9 cellular contexts compared by ENCODE assay signal in the genomic region with DNA sequence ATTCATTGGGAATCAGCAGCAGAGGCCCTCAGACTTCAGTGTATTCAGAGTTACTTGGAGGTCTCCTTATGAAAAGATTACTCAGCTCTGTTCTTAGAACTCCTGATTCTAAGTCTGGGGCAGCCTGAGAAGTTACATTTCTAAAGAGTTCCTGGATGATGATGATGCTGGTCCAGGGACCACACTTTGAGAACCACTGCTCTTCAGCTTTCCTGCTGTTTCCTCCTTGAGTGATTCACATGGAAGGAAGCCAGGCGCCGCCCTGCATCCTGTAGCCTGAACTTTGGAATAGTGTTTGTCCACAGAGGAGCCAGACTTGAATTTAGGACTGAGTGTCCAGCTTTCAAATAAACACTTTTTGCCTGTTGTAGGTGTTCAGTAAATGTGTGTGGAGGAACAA. TPM values are rescaled to one million over a fixed set of nuclear protein-coding genes. Genes with fewer than 3 reads are reported as not detected.
DNase-seq lines count a peak whose midpoint lies in the region; ATAC-seq and TF ChIP-seq lines count a peak whose summit lies in the region.
"Had no signal": no experiment of that assay in that cellular context is flagged by ENCODE, and none has a peak within 500 bp of the region (broad histone marks: within the 10 kb centered on the region; RNA-seq: fewer than 3 reads in every experiment).

No MANE protein-coding gene starts in this region.

- H4K20me1 ChIP-seq in hepatocyte (ENCODE audit: insufficient read depth, poor library complexity, severe bottlenecking), result peaks cover 70% of the 10 kb centered on the region

- POLR2A ChIA-PET in HEK293 (lab: Yijun Ruan, JAX), result interaction anchor here (1.1 to 1.4 kb wide), 4 partner anchors 16 to 77 kb away, joined by 3 to 5 read pairs (median 4); partner anchors contain the start of gene CEBPA

- peak overlapping the region; percentile 9 to 59 for H3K27ac Mint-ChIP-seq in stimulated activated naive CD8-positive, alpha-beta T cell treated with anti-CD3 and anti-CD28 coated beads, Interleukin-15, amount 100 ng/mL, for 72 hours

- ATAC-seq in stimulated activated naive CD8-positive, alpha-beta T cell treated with anti-CD3 and anti-CD28 coated beads, Interleukin-15, amount 100 ng/mL, for 72 hours, result no peak
- no peak for ATAC-seq in GM21447 (IDR thresholded peaks at IDR 0.05; ENCODE audit: unreplicated experiment)
- ATAC-seq in HG02610 (IDR thresholded peaks at IDR 0.05; ENCODE audit: unreplicated experiment), result no peak

- no peak overlapping the region for H3K9ac ChIP-seq in adipocyte (ENCODE audit: low read length)

- H3K9me3 ChIP-seq in HEK293 (ENCODE audit: control insufficient read depth, insufficient read depth, low read depth, low read length), result no peaks in the 10 kb centered on the region
- no peaks in the 10 kb centered on the region for H3K9me3 ChIP-seq in adipocyte (ENCODE audit: control insufficient read depth, low read length)
- H3K9me3 ChIP-seq in hepatocyte (ENCODE audit: low read depth), result no peaks in the 10 kb centered on the region

- H3K36me3 ChIP-seq in HEK293 (ENCODE audit: control insufficient read depth in 2 of 2, insufficient read depth in 1 of 2, low read length in 2 of 2), result peaks cover 18 to 28% of the 10 kb centered on the region in 2 experiments
- H3K36me3 ChIP-seq in adipocyte (ENCODE audit: control insufficient read depth, insufficient read depth, low read length, severe bottlenecking), result peaks cover 18% of the 10 kb centered on the region
- no peaks in the 10 kb centered on the region for H3K36me3 ChIP-seq in hepatocyte (replicated peaks; ENCODE audit: insufficient read depth, low read depth)

- CTCF ChIA-PET in HEK293 (lab: Yijun Ruan, JAX), result interaction anchor here (0.6 to 5.2 kb wide), 12 partner anchors 10 to 247 kb away, joined by 3 to 26 read pairs (median 3); no protein-coding TSS in a partner anchor

- H3K4me1 ChIP-seq in HEK293 (ENCODE audit: control insufficient read depth, insufficient read depth, low read length), result peaks cover 63% of the 10 kb centered on the region
- H3K4me1 ChIP-seq in adipocyte (ENCODE audit: control insufficient read depth, insufficient read depth, low read length), result peaks cover 38% of the 10 kb centered on the region
- H3K4me1 ChIP-seq in hepatocyte (ENCODE audit: insufficient read depth), result peaks cover 42% of the 10 kb centered on the region

- H2AFZ ChIP-seq in hepatocyte, result no peak overlapping the region

- WGBS in hepatocyte (ENCODE audit: low lambda C conversion rate, missing lambda C conversion rate), result 78% methylated on average over 2 of the region's 2 CpGs

- H3K9me2 ChIP-seq in hepatocyte (replicated peaks; ENCODE audit: insufficient read depth), result no peaks in the 10 kb centered on the region

- H3K27ac ChIP-seq in HEK293 (ENCODE audit: extremely low read depth, low read depth, low read length) (no peak overlapping the region), hepatocyte (peak overlapping the region; percentile 99)
- H3K27ac ChIP-seq: cardiac muscle cell had no signal

- H3K4me1 Mint-ChIP-seq in stimulated activated naive CD8-positive, alpha-beta T cell treated with anti-CD3 and anti-CD28 coated beads, Interleukin-15, amount 100 ng/mL, for 72 hours, result peaks cover 66% of the 10 kb centered on the region

- no peaks in the 10 kb centered on the region for H3K9me3 Mint-ChIP-seq in stimulated activated naive CD8-positive, alpha-beta T cell treated with anti-CD3 and anti-CD28 coated beads, Interleukin-15, amount 100 ng/mL, for 72 hours

- DNase-seq in adipocyte (ENCODE audit: low read depth) (peak; percentile 83), hepatocyte (ENCODE audit: low spot score) (peak; percentile 70), SIG-M5 treated with dmso at 0.1 percent for 504 hours (lab: John Stamatoyannopoulos, UW; ENCODE audit: unreplicated experiment) (no peak)
- DNase-seq in stimulated activated naive CD8-positive, alpha-beta T cell treated with anti-CD3 and anti-CD28 coated beads, Interleukin-15, amount 100 ng/mL, for 72 hours, result no peak
- DNase-seq in NK-92 treated with Interleukin-12 subunit alpha and Interleukin-12 subunit beta, amount 100 ng/mL, for 24 hours (lab: John Stamatoyannopoulos, UW), result no peak

- peak overlapping the region; percentile 83 to 95 for H3K4me3 Mint-ChIP-seq in stimulated activated naive CD8-positive, alpha-beta T cell treated with anti-CD3 and anti-CD28 coated beads, Interleukin-15, amount 100 ng/mL, for 72 hours

- H3K4me3 ChIP-seq in HEK293 (ENCODE audit: low read depth, low read length), result no peak overlapping the region
- H3K4me3 ChIP-seq in adipocyte (ENCODE audit: low read length), result peak overlapping the region; percentile 92
- H3K4me3 ChIP-seq in hepatocyte, result no peak overlapping the region
- H3K4me3 ChIP-seq: cardiac muscle cell had no signal

- no peaks in the 10 kb centered on the region for H3K27me3 Mint-ChIP-seq in stimulated activated naive CD8-positive, alpha-beta T cell treated with anti-CD3 and anti-CD28 coated beads, Interleukin-15, amount 100 ng/mL, for 72 hours

- H3K4me2 ChIP-seq in hepatocyte, result peak overlapping the region; percentile 86

- peaks cover 74% of the 10 kb centered on the region for H3K79me2 ChIP-seq in hepatocyte

- no peaks in the 10 kb centered on the region for H3K27me3 ChIP-seq in adipocyte (replicated peaks; ENCODE audit: control insufficient read depth, insufficient read depth, low read length)
- no peaks in the 10 kb centered on the region for H3K27me3 ChIP-seq in hepatocyte
- H3K27me3 ChIP-seq: cardiac muscle cell had no signal

- no peak for TF ChIP-seq CTCF in HEK293 (tag by site-specific recombination; IDR thresholded peaks at IDR 0.05)
- TF ChIP-seq CTCF in hepatocyte (IDR thresholded peaks at IDR 0.05; ENCODE audit: poor library complexity), result no peak

TF ChIP-seq in HEK293, 187 proteins besides CTCF, POLR2A, EP300 and RAD21 (continues in another document):
- TF ChIP-seq ZNF843 (tag by site-specific recombination; IDR thresholded peaks at IDR 0.05) (no peak), ZSCAN30 (tag by site-specific recombination; IDR thresholded peaks at IDR 0.05) (peak; percentile 6; the same call in 1 of the 2 replicates), ZNF624 (tag by site-specific recombination; IDR thresholded peaks at IDR 0.05) (no peak), ZNF184 (tag by site-specific recombination; IDR thresholded peaks at IDR 0.05) (no peak), ZNF169 (tag by site-specific recombination; IDR thresholded peaks at IDR 0.05) (no peak), ZNF837 (tag by site-specific recombination; IDR thresholded peaks at IDR 0.05) (no peak), BCL11A (tag by site-specific recombination; IDR thresholded peaks at IDR 0.05; ENCODE audit: low read depth) (no peak), ZNF660 (tag by site-specific recombination; IDR thresholded peaks at IDR 0.05) (0 out of 2 replicates have a peak, but pooled peaks have one; percentile 63), ZNF560 (tag by site-specific recombination; IDR thresholded peaks at IDR 0.05; ENCODE audit: borderline replicate concordance) (no peak), KLF10 (tag by site-specific recombination; IDR thresholded peaks at IDR 0.05) (no peak), ZNF121 (tag by site-specific recombination; IDR thresholded peaks at IDR 0.05) (no peak), ZNF132 (tag by site-specific recombination; IDR thresholded peaks at IDR 0.05; ENCODE audit: borderline replicate concordance) (no peak), KLF8 (tag by site-specific recombination; IDR thresholded peaks at IDR 0.05) (peak; percentile 39; the same call in 1 of the 2 replicates), RBAK (tag by site-specific recombination; IDR thresholded peaks at IDR 0.05) (no peak), ZNF416 (tag by site-specific recombination; IDR thresholded peaks at IDR 0.05) (no peak), KLF16 (tag by site-specific recombination; IDR thresholded peaks at IDR 0.05) (no peak), ZNF19 (tag by site-specific recombination; IDR thresholded peaks at IDR 0.05; ENCODE audit: low read depth) (no peak), ZNF513 (tag by site-specific recombination; IDR thresholded peaks at IDR 0.05) (peak; percentile 74), ZNF423 (tag by site-specific recombination; IDR thresholded peaks at IDR 0.05) (no peak), KLF9 (tag by site-specific recombination; IDR thresholded peaks at IDR 0.05; ENCODE audit: low read depth) (no peak), ZNF768 (tag by site-specific recombination; IDR thresholded peaks at IDR 0.05) (no peak), GLI2 (tag by site-specific recombination; IDR thresholded peaks at IDR 0.05; ENCODE audit: borderline replicate concordance, low read depth) (no peak), ZNF223 (tag by site-specific recombination; IDR thresholded peaks at IDR 0.05) (no peak), ZNF311 (tag by site-specific recombination; IDR thresholded peaks at IDR 0.05; ENCODE audit: borderline replicate concordance) (no peak), ZNF626 (tag by site-specific recombination; IDR thresholded peaks at IDR 0.05) (no peak), ZNF391 (tag by site-specific recombination; IDR thresholded peaks at IDR 0.05; ENCODE audit: borderline replicate concordance, low read depth) (no peak)

RNA-seq across cellular contexts. Expression of gene CEBPG, which starts 2.9 kb away (rescaled TPM):
- total RNA-seq in hepatocyte, result 69.4 and 69.5 TPM in 2 replicates
- polyA plus RNA-seq in hepatocyte, result 26.2 and 33.1 TPM in 2 replicates

Comparison
In these comparisons a context has a peak if more than half of its experiments do, and no peak if none do; other contexts are left out.
1. DNase-seq: peak in adipocyte (single experiment) and hepatocyte (single experiment); none in stimulated activated naive CD8-positive, alpha-beta T cell treated with anti-CD3 and anti-CD28 coated beads, Interleukin-15, amount 100 ng/mL, for 72 hours (0 of 2), NK-92 treated with Interleukin-12 subunit alpha and Interleukin-12 subunit beta, amount 100 ng/mL, for 24 hours (single experiment) and SIG-M5 treated with dmso at 0.1 percent for 504 hours (single experiment).